ENCODE assay signal across 8 cellular contexts in genomic region chr3:48086736-48087470, GRCh38.
DNase-seq lines count a peak whose midpoint lies in the region; ATAC-seq and TF ChIP-seq lines count a peak whose summit lies in the region.

No MANE protein-coding gene starts in this region.

- peak overlapping the region; percentile 64 for H3K4me3 ChIP-seq in HAP-1

- H3K27me3 ChIP-seq in HAP-1 (ENCODE audit: low read depth) = no peaks in the 10 kb centered on the region

- H3K9me3 ChIP-seq in HAP-1 = no peaks in the 10 kb centered on the region

- ATAC-seq in SK-N-SH treated with all-trans-retinoic acid at 6 μM for 48 hours (peak; percentile 7), GM18519 (IDR thresholded peaks at IDR 0.05; ENCODE audit: low FRiP score, unreplicated experiment) (no peak), GM19467 (IDR thresholded peaks at IDR 0.05; ENCODE audit: unreplicated experiment) (no peak), HG02571 (IDR thresholded peaks at IDR 0.05; ENCODE audit: unreplicated experiment) (no peak)

- H3K4me1 ChIP-seq in HAP-1 = peaks cover 25% of the 10 kb centered on the region

- DNase-seq in HAP-1 (ENCODE audit: low spot score in 2 of 2) (no peak), fibroblast of peridontal ligament (ENCODE audit: extremely low read depth) (peak; percentile 63), retina (peak; percentile 3), NCI-H1105 treated with DMSO at 0.1 percent for 48 hours (lab: John Stamatoyannopoulos, UW) (no peak)

- H3K36me3 ChIP-seq in HAP-1 (replicated peaks) = peaks cover 4% of the 10 kb centered on the region

- in situ Hi-C loops in HAP-1 (cut with MboI; ENCODE audit: low sequenced_read_pairs) = no loop called here

TF ChIP-seq in SK-N-SH treated with all-trans-retinoic acid at 6 μM for 48 hours, 23 proteins besides CTCF, POLR2A, EP300 and RAD21:
- TF ChIP-seq TSHZ2 (CRISPR knock-in tag; IDR thresholded peaks at IDR 0.05) = no peak
- no peak for TF ChIP-seq POU6F1 (CRISPR knock-in tag; IDR thresholded peaks at IDR 0.05; ENCODE audit: borderline replicate concordance, low read depth)
- TF ChIP-seq ZNF565 (CRISPR knock-in tag; conservative IDR thresholded peaks at IDR 0.05; ENCODE audit: low read depth) = no peak
- no peak for TF ChIP-seq ZNF70 (CRISPR knock-in tag; IDR thresholded peaks at IDR 0.05)
- TF ChIP-seq CSRNP3 (CRISPR knock-in tag; IDR thresholded peaks at IDR 0.05) = no peak
TF ChIP-seq in SK-N-SH treated with all-trans-retinoic acid at 6 μM for 48 hours: peak in this region for 0.

Comparison
In these comparisons a context has a peak if more than half of its experiments do, and no peak if none do; other contexts are left out.
1. DNase-seq: peak in fibroblast of peridontal ligament (single experiment) and retina (single experiment); none in HAP-1 (0 of 2) and NCI-H1105 treated with DMSO at 0.1 percent for 48 hours (single experiment).